Comparison of ENCODE assay signal across 26 cellular contexts in genomic region chr9:4066120-4066519, GRCh38.
A peak's percentile ranks its signal among the peaks of the same experiment; 100 is the strongest.
DNase-seq lines count a peak whose midpoint lies in the region; ATAC-seq, FAIRE-seq and TF ChIP-seq lines count a peak whose summit lies in the region.
"Had no signal": no experiment of that assay in that cellular context is flagged by ENCODE, and none has a peak within 500 bp of the region (broad histone marks: within the 10 kb centered on the region; RNA-seq: fewer than 3 reads in every experiment).

No MANE protein-coding gene starts in this region.

- no peak for DNase-seq in A549 (ENCODE audit: low read depth in 1 of 2, low spot score in 1 of 2)
- DNase-seq in NCI-H1048 (lab: John Stamatoyannopoulos, UW), result peak; percentile 51
- DNase-seq in fibroblast of pulmonary artery (ENCODE audit: low read depth), result peak; percentile 31
- DNase-seq in right lobe of liver, result peak; percentile 45 to 74 (median 59)
- DNase-seq in natural killer cell, result no peak
- no peak for DNase-seq in activated CD8-positive, alpha-beta memory T cell treated with anti-CD3 and anti-CD28 coated beads for 24 hours
- no peak for DNase-seq in GDM1 (lab: John Stamatoyannopoulos, UW)
- DNase-seq: activated CD4-positive, alpha-beta T cell treated with anti-CD3 and anti-CD28 coated beads, Interleukin-2, amount 50 U/mL, for 48 hours; central memory CD4-positive, alpha-beta T cell; dermis blood vessel endothelial cell; DMS79; GOT3; left ventricle myocardium inferior; NCI-H187; NCI-H345; NCI-H774; posterior cingulate gyrus; upper lobe of right lung; WERI-Rb-1 had no signal

- no peak for FAIRE-seq in A549 (lab: Jason Lieb, UNC)
- FAIRE-seq: GM12878 had no signal

- no peak overlapping the region for H3K27ac Mint-ChIP-seq in natural killer cell
- H3K27ac Mint-ChIP-seq: activated naive CD8-positive, alpha-beta T cell; T-helper 2 cell treated with Interferon-gamma antibody and Interleukin-4, amounts not matched to agents 5 μg/mL and 100 μg/mL, for 36 hours had no signal

- POLR2A ChIA-PET in A549 (lab: Yijun Ruan, JAX), result no interaction called here

- peaks cover 0 to 11% of the 10 kb centered on the region in 2 donors for H3K4me1 Mint-ChIP-seq in natural killer cell

- no peaks in the 10 kb centered on the region for H3K36me3 Mint-ChIP-seq in natural killer cell
- H3K36me3 Mint-ChIP-seq: activated naive CD8-positive, alpha-beta T cell had no signal

- no peak for TF ChIP-seq RAD21 in A549 (conservative IDR thresholded peaks at IDR 0.05 in 1 of 2, IDR thresholded peaks at IDR 0.05 in 1 of 2)

- H3K9me3 Mint-ChIP-seq in natural killer cell, result no peaks in the 10 kb centered on the region
- H3K9me3 Mint-ChIP-seq: T-helper 2 cell treated with Interferon-gamma antibody and Interleukin-4, amounts not matched to agents 5 μg/mL and 100 μg/mL, for 36 hours had no signal

- peaks cover 51% of the 10 kb centered on the region for H3K4me1 ChIP-seq in A549
- H3K4me1 ChIP-seq in right lobe of liver, result peaks cover 0 to 49% (median 18%) of the 10 kb centered on the region in 4 donors

- TF ChIP-seq CTCF in A549 (IDR thresholded peaks at IDR 0.05) (no peak), fibroblast of pulmonary artery (IDR thresholded peaks at IDR 0.05; ENCODE audit: low read length, missing control alignments) (no peak), right lobe of liver (IDR thresholded peaks at IDR 0.05) (no peak), natural killer cell (IDR thresholded peaks at IDR 0.05) (no peak)

- intact Hi-C loops in right lobe of liver (cut with DNase I), result no loop called here
- intact Hi-C loops in natural killer cell (cut with micrococcal nuclease), result no loop called here

- WGBS in A549 (ENCODE audit: missing lambda C conversion rate), result 72% methylated on average over 3 of the region's 3 CpGs
- WGBS in right lobe of liver (ENCODE audit: insufficient coverage, low coverage, low lambda C conversion rate, missing lambda C conversion rate), result 15% methylated on average over 3 of the region's 3 CpGs

- H3K9me3 ChIP-seq in A549, result no peaks in the 10 kb centered on the region
- no peaks in the 10 kb centered on the region for H3K9me3 ChIP-seq in right lobe of liver
- H3K9me3 ChIP-seq: ascending aorta, left ventricle myocardium inferior, upper lobe of right lung had no signal

- CTCF ChIA-PET in A549 (lab: Yijun Ruan, JAX), result interaction anchor here (2.0 kb wide), 1 partner anchor 11 kb away, joined by 6 read pairs; no protein-coding TSS in a partner anchor

- no peak for TF ChIP-seq EP300 in A549 (IDR thresholded peaks at IDR 0.05)

- no peak overlapping the region for H3K4me3 ChIP-seq in A549
- H3K4me3 ChIP-seq in fibroblast of pulmonary artery (replicated peaks; ENCODE audit: low read depth, low read length), result no peak overlapping the region
- peak overlapping the region in 2 of 3 donors; percentile 12 to 22 for H3K4me3 ChIP-seq in right lobe of liver
- H3K4me3 ChIP-seq: ascending aorta, GM12878, left ventricle myocardium inferior, upper lobe of right lung had no signal

- H3K4me2 ChIP-seq in A549, result peak overlapping the region; percentile 7; the same call in 1 of the 3 replicates

- TF ChIP-seq POLR2A in A549 (IDR thresholded peaks at IDR 0.05; ENCODE audit: low read length) (no peak), right lobe of liver (IDR thresholded peaks at IDR 0.05) (no peak)

- no peaks in the 10 kb centered on the region for H3K36me3 ChIP-seq in right lobe of liver
- H3K36me3 ChIP-seq: ascending aorta, left ventricle myocardium inferior, upper lobe of right lung, WERI-Rb-1 had no signal

- 0 out of 6 replicates have a peak overlapping the region, but pooled peaks of 1 of the 2 experiments have one; percentile 31 for H3K27ac ChIP-seq in A549
- peak overlapping the region; percentile 53 to 83 (median 81) for H3K27ac ChIP-seq in right lobe of liver
- H3K27ac ChIP-seq: ascending aorta, HL-60, left ventricle myocardium inferior, upper lobe of right lung, WERI-Rb-1 had no signal

- peaks cover 0 to 6% of the 10 kb centered on the region in 2 donors for H3K27me3 Mint-ChIP-seq in natural killer cell (ENCODE audit: low read depth in 2 of 2)
- H3K27me3 Mint-ChIP-seq: activated naive CD8-positive, alpha-beta T cell had no signal

- H3K4me3 Mint-ChIP-seq in natural killer cell, result no peak overlapping the region
- H3K4me3 Mint-ChIP-seq: activated naive CD8-positive, alpha-beta T cell; neural crest cell; T-helper 2 cell treated with Interferon-gamma antibody and Interleukin-4, amounts not matched to agents 5 μg/mL and 100 μg/mL, for 36 hours had no signal

- ATAC-seq in A549 (peak in 1 of 2 experiments; percentile 42; a peak in 3 of 6 replicates), right lobe of liver (peak; percentile 75 to 93 (median 82)), natural killer cell (no peak), HG03196 (IDR thresholded peaks at IDR 0.05; ENCODE audit: unreplicated experiment) (no peak)
- ATAC-seq: GM12878, upper lobe of right lung had no signal

- no peaks in the 10 kb centered on the region for H3K27me3 ChIP-seq in right lobe of liver
- H3K27me3 ChIP-seq: ascending aorta, upper lobe of right lung had no signal

TF ChIP-seq in A549, 52 proteins besides CTCF, POLR2A, EP300 and RAD21:
- TF ChIP-seq RARB (CRISPR knock-in tag; IDR thresholded peaks at IDR 0.05), result no peak
- TF ChIP-seq BCL3 (IDR thresholded peaks at IDR 0.05), result no peak
- no peak for TF ChIP-seq ATOH8 (CRISPR knock-in tag; IDR thresholded peaks at IDR 0.05; ENCODE audit: low read depth)
- no peak for TF ChIP-seq HES2 (IDR thresholded peaks at IDR 0.05)

Comparison
In these comparisons a context has a peak if more than half of its experiments do, and no peak if none do; other contexts are left out.
1. ATAC-seq: peak in right lobe of liver (4 of 4); none in natural killer cell (0 of 3) and HG03196 (single experiment).
2. DNase-seq: peak in NCI-H1048 (single experiment), fibroblast of pulmonary artery (single experiment) and right lobe of liver (3 of 3); none in A549 (0 of 2), natural killer cell (single experiment), activated CD8-positive, alpha-beta memory T cell treated with anti-CD3 and anti-CD28 coated beads for 24 hours (single experiment) and GDM1 (single experiment).
3. H3K4me3 ChIP-seq: peak in right lobe of liver (2 of 3); none in A549 (single experiment) and fibroblast of pulmonary artery (single experiment).